8 cellular contexts compared by ENCODE assay signal in the genomic region with DNA sequence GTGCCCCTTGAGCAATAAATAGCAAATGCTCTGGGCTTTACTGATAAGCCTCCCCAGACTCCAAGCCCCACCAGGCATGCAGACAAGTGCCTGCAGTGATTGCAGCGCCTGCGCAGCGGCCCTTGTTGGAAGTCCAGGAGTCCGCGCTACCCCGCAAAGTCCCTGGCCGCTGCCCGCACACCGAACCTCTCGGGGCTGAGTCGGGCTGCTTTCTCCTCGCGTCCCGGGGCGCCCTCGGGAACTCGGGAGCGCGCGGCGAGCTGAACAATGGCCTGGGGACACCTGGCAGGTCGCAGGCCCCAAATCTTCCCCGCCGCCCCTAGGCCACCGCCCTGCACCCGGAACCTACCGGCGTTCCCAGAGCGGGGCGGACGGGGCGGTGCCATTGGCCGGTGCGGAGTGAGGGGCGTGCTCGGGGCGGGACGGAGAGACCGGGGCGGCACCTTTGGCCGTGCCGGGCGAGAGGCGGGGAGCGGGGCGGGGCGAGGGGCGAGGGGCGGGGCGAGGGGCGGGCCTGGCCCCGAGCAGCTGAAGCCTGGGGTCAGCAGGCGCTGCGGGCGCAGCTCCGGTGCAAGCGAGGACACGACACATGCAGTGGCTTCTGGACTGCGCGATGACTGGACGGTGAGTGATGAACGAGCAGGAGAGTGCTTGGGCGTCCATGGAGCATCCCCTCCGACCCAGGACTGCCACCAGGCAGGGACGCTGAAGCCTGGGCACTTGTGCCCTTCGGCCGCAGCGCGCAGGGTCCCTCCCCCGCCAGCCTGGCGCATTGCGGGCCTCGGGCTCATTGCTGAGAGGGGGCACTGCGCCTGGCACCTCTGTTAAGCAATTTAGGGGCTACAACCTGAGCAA. TPM values are rescaled to one million over a fixed set of nuclear protein-coding genes. Genes with fewer than 3 reads are reported as not detected.
A peak's percentile ranks its signal among the peaks of the same experiment; 100 is the strongest.
DNase-seq lines count a peak whose midpoint lies in the region; ATAC-seq, FAIRE-seq and TF ChIP-seq lines count a peak whose summit lies in the region.

A gene with protein sequence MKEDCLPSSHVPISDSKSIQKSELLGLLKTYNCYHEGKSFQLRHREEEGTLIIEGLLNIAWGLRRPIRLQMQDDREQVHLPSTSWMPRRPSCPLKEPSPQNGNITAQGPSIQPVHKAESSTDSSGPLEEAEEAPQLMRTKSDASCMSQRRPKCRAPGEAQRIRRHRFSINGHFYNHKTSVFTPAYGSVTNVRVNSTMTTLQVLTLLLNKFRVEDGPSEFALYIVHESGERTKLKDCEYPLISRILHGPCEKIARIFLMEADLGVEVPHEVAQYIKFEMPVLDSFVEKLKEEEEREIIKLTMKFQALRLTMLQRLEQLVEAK (plus strand): TSS at position 560 of the 855 bp plus-strand sequence. CDS start 10,401 bp downstream, outside the sequence.

- H3K4me3 Mint-ChIP-seq in central memory CD8-positive, alpha-beta T cell, result peak within 1 kb of the TSS; percentile 82

- DNase-seq in A673 (ENCODE audit: low spot score), result peak; percentile 78
- DNase-seq in NCI-H2196 treated with DMSO at 0.1 percent for 48 hours (lab: John Stamatoyannopoulos, UW; ENCODE audit: unreplicated experiment), result peak; percentile 24
- DNase-seq in activated CD4-positive, CD25-positive, alpha-beta regulatory T cell treated with anti-CD3 and anti-CD28 coated beads, Interleukin-2, amount 50 U/mL, for 16 hours (ENCODE audit: low read depth, low spot score), result peak; percentile 80
- peak; percentile 77 to 85 for DNase-seq in central memory CD8-positive, alpha-beta T cell (ENCODE audit: low spot score in 2 of 2)
- DNase-seq in kidney, result peak; percentile 97
- peak; percentile 96 for DNase-seq in stimulated activated CD4-positive, alpha-beta T cell treated with anti-CD3 and anti-CD28 coated beads, Interleukin-15, amount 100 ng/mL, for 24 hours

- no TSS peak for BruUV-seq in A673 (replicated peaks; lab: Mats Ljungman, UMichigan)

- POLR2A ChIA-PET in A673 (lab: Charles Lee; ENCODE audit: low non-redundant PET), result no interaction called here

- peak within 1 kb of the TSS; percentile 61 for H3K27ac ChIP-seq in A673 (ENCODE audit: low read depth, low read length, poor library complexity, severe bottlenecking)
- peak within 1 kb of the TSS; percentile 82 to 87 for H3K27ac ChIP-seq in kidney (ENCODE audit: low read depth in 2 of 2, low read length in 2 of 2)

- peak within 1 kb of the TSS; percentile 78 for H3K4me3 ChIP-seq in A673 (ENCODE audit: low read depth, low read length, poor library complexity, severe bottlenecking)
- peak within 1 kb of the TSS; percentile 88 for H3K4me3 ChIP-seq in kidney (ENCODE audit: low read length in 2 of 2)

- intact Hi-C loops in A673 (cut with micrococcal nuclease; ENCODE audit: unreplicated experiment) (no loop called here), kidney (cut with DNase I) (no loop called here)

- ATAC-seq in GM18858 (IDR thresholded peaks at IDR 0.05; ENCODE audit: unreplicated experiment), result peak; percentile 84
- peak; percentile 95 for ATAC-seq in HG03064 (IDR thresholded peaks at IDR 0.05; ENCODE audit: low read depth, unreplicated experiment)
- peak; percentile 99 for ATAC-seq in central memory CD8-positive, alpha-beta T cell (replicated peaks; ENCODE audit: extremely low read depth, poor library complexity, severe bottlenecking)

- H3K36me3 Mint-ChIP-seq in central memory CD8-positive, alpha-beta T cell (ENCODE audit: insufficient read depth), result peaks cover 2% of the 10 kb centered on the region

- H3K9me3 ChIP-seq in A673 (ENCODE audit: low read depth, low read length, poor library complexity, severe bottlenecking), result no peaks in the 10 kb centered on the region
- H3K9me3 ChIP-seq in kidney (ENCODE audit: control insufficient read depth in 1 of 2, low read length in 2 of 2), result no peaks in the 10 kb centered on the region

- H3K36me3 ChIP-seq in A673 (ENCODE audit: insufficient read depth, low read length, poor library complexity, severe bottlenecking) (no peaks in the 10 kb centered on the region), kidney (ENCODE audit: control insufficient read depth in 1 of 2, insufficient read depth in 2 of 2, low read length in 2 of 2) (no peaks in the 10 kb centered on the region)

- CTCF ChIA-PET in A673 (lab: Charles Lee), result no interaction called here

- H3K27ac Mint-ChIP-seq in central memory CD8-positive, alpha-beta T cell (ENCODE audit: low read depth), result peak within 1 kb of the TSS; percentile 44

- H3K27me3 ChIP-seq in A673 (replicated peaks; ENCODE audit: insufficient read depth, low read depth, low read length, poor library complexity), result no peaks in the 10 kb centered on the region

- no peaks in the 10 kb centered on the region for H3K9me3 Mint-ChIP-seq in central memory CD8-positive, alpha-beta T cell

- no peak for FAIRE-seq in kidney (lab: Jason Lieb, UNC)

- H3K4me1 ChIP-seq in A673 (ENCODE audit: insufficient read depth, low read length, poor library complexity, severe bottlenecking) (peaks cover 13% of the 10 kb centered on the region), kidney (ENCODE audit: control insufficient read depth in 1 of 2, insufficient read depth in 1 of 2, low read depth in 1 of 2, low read length in 2 of 2) (peaks cover 19 to 40% of the 10 kb centered on the region in 2 donors)

- peak within 1 kb of the TSS; percentile 74 to 90 for H3K9ac ChIP-seq in kidney (ENCODE audit: low read length in 2 of 2)

- no peaks in the 10 kb centered on the region for H3K27me3 Mint-ChIP-seq in central memory CD8-positive, alpha-beta T cell

- peaks cover 36% of the 10 kb centered on the region for H3K4me1 Mint-ChIP-seq in central memory CD8-positive, alpha-beta T cell

- TF ChIP-seq CTCF in A673 (conservative IDR thresholded peaks at IDR 0.05; ENCODE audit: low read depth, low read length) (no peak), kidney (IDR thresholded peaks at IDR 0.05; ENCODE audit: borderline replicate concordance, extremely low read depth, insufficient read depth) (no peak)

RNA-seq across cellular contexts. Expression of the gene that starts here (rescaled TPM):
- total RNA-seq in A673 (2021) (0.71 and 1.6 TPM in 2 replicates), kidney (76.4 TPM)
- polyA plus RNA-seq in kidney (ENCODE audit: insufficient read depth, low read depth, low replicate concordance), result 83.1 TPM

Comparison
In these comparisons a context has a peak if more than half of its experiments do, and no peak if none do; other contexts are left out.
1. Peak in every context shown above with its lines: DNase-seq, ATAC-seq, H3K4me3 ChIP-seq and H3K27ac ChIP-seq.
2. RNA of the gene that starts here (total RNA-seq): 76.4 TPM in kidney (single experiment); 0.71 to 1.6 TPM in A673; every median in the first group is over 10 times any median in the second.
3. DNase-seq: peak in every context shown above with its lines; median percentile 97 in kidney; 96 in stimulated activated CD4-positive, alpha-beta T cell treated with anti-CD3 and anti-CD28 coated beads, Interleukin-15, amount 100 ng/mL, for 24 hours; 81 in central memory CD8-positive, alpha-beta T cell; 80 in activated CD4-positive, CD25-positive, alpha-beta regulatory T cell treated with anti-CD3 and anti-CD28 coated beads, Interleukin-2, amount 50 U/mL, for 16 hours; 78 in A673; 24 in NCI-H2196 treated with DMSO at 0.1 percent for 48 hours.